ENCODE assay signal across 16 cellular contexts in the genomic region with DNA sequence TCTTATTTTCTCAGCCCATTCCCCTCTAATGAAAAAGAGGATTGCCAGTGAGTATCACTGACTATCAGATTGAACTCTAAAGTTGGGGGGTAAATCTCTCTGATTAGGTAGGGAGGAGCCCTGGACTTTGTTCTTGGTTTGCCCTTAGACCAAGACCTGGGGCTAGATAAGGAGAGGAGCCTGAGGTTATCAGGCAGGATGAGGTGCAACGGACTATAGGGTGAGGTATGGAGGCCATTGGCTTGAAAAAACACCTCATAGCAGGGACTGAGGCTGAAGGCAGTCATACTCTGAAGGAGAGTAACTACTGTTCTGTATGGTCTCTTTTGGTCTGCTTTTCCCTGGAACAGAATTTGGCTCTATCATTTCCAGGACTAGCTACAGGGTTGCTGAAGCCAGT. TPM values are rescaled to one million over a fixed set of nuclear protein-coding genes. Genes with fewer than 3 reads are reported as not detected.
DNase-seq lines count a peak whose midpoint lies in the region; ATAC-seq and TF ChIP-seq lines count a peak whose summit lies in the region.
"Had no signal": no experiment of that assay in that cellular context is flagged by ENCODE, and none has a peak within 500 bp of the region (broad histone marks: within the 10 kb centered on the region; RNA-seq: fewer than 3 reads in every experiment).

No MANE protein-coding gene starts in this region.

- H3K9me3 Mint-ChIP-seq in activated naive CD8-positive, alpha-beta T cell (ENCODE audit: low read depth), result no peaks in the 10 kb centered on the region
- no peaks in the 10 kb centered on the region for H3K9me3 Mint-ChIP-seq in activated naive CD8-positive, alpha-beta T cell treated with anti-CD3 and anti-CD28 coated beads, Interleukin-2, amount 50 U/mL, for 24 hours
- H3K9me3 Mint-ChIP-seq in T-cell (no peaks in the 10 kb centered on the region), immature natural killer cell (no peaks in the 10 kb centered on the region)
- no peaks in the 10 kb centered on the region for H3K9me3 Mint-ChIP-seq in activated T-cell treated with anti-CD3 and anti-CD28 coated beads, Interleukin-2, amount 50 U/mL, for 24 hours

- peaks cover 4% of the 10 kb centered on the region for H3K36me3 Mint-ChIP-seq in activated naive CD8-positive, alpha-beta T cell
- peaks cover 17% of the 10 kb centered on the region for H3K36me3 Mint-ChIP-seq in activated naive CD8-positive, alpha-beta T cell treated with anti-CD3 and anti-CD28 coated beads, Interleukin-2, amount 50 U/mL, for 24 hours (ENCODE audit: low read depth)
- H3K36me3 Mint-ChIP-seq in T-cell (peaks cover 3% of the 10 kb centered on the region), immature natural killer cell (no peaks in the 10 kb centered on the region)
- peaks cover 24% of the 10 kb centered on the region for H3K36me3 Mint-ChIP-seq in activated T-cell treated with anti-CD3 and anti-CD28 coated beads, Interleukin-2, amount 50 U/mL, for 24 hours (ENCODE audit: low read depth)

- H3K27me3 Mint-ChIP-seq in activated naive CD8-positive, alpha-beta T cell, result no peaks in the 10 kb centered on the region
- H3K27me3 Mint-ChIP-seq in activated naive CD8-positive, alpha-beta T cell treated with anti-CD3 and anti-CD28 coated beads, Interleukin-2, amount 50 U/mL, for 24 hours, result no peaks in the 10 kb centered on the region
- H3K27me3 Mint-ChIP-seq in T-cell (no peaks in the 10 kb centered on the region), immature natural killer cell (ENCODE audit: low read depth in 3 of 3) (peaks cover 1 to 6% (median 2%) of the 10 kb centered on the region in 3 donors)
- H3K27me3 Mint-ChIP-seq in activated T-cell treated with anti-CD3 and anti-CD28 coated beads, Interleukin-2, amount 50 U/mL, for 24 hours, result no peaks in the 10 kb centered on the region

- no peak overlapping the region for H3K27ac ChIP-seq in smooth muscle cell (ENCODE audit: low read depth)
- H3K27ac ChIP-seq: ascending aorta, heart right ventricle, suprapubic skin had no signal

- peaks cover 68% of the 10 kb centered on the region for H4K20me1 ChIP-seq in smooth muscle cell (ENCODE audit: low read depth)

- H3K79me2 ChIP-seq in smooth muscle cell (ENCODE audit: low read depth), result peaks cover 71% of the 10 kb centered on the region

- no peak for DNase-seq in activated naive CD8-positive, alpha-beta T cell treated with anti-CD3 and anti-CD28 coated beads, Interleukin-2, amount 50 U/mL, for 24 hours
- DNase-seq in T-cell (no peak), immature natural killer cell (no peak), smooth muscle cell (lab: John Stamatoyannopoulos, UW; ENCODE audit: unreplicated experiment) (no peak)
- DNase-seq in activated T-cell treated with anti-CD3 and anti-CD28 coated beads, Interleukin-2, amount 50 U/mL, for 24 hours, result no peak
- DNase-seq: ACHN; activated CD8-positive, alpha-beta memory T cell treated with anti-CD3 and anti-CD28 coated beads, Interleukin-2, amount 50 U/mL, for 48 hours; HCEC 1CT; heart right ventricle; MV-4-11; NCI-H1930 had no signal

- H3K27ac Mint-ChIP-seq in activated naive CD8-positive, alpha-beta T cell, result no peak overlapping the region
- no peak overlapping the region for H3K27ac Mint-ChIP-seq in activated naive CD8-positive, alpha-beta T cell treated with anti-CD3 and anti-CD28 coated beads, Interleukin-2, amount 50 U/mL, for 24 hours
- no peak overlapping the region for H3K27ac Mint-ChIP-seq in T-cell
- H3K27ac Mint-ChIP-seq in immature natural killer cell, result peak overlapping the region in 4 of 6 donors; percentile 15 to 46 (median 29)
- no peak overlapping the region for H3K27ac Mint-ChIP-seq in activated T-cell treated with anti-CD3 and anti-CD28 coated beads, Interleukin-2, amount 50 U/mL, for 24 hours

- H3K36me3 ChIP-seq in smooth muscle cell (ENCODE audit: low read depth), result no peaks in the 10 kb centered on the region
- H3K36me3 ChIP-seq: ascending aorta, heart right ventricle, suprapubic skin had no signal

- WGBS in smooth muscle cell (ENCODE audit: low lambda C conversion rate), result 83% methylated on average over 1 of the region's 1 CpG

- CTCF ChIA-PET in T-cell (lab: Charles Lee), result interaction anchor here in 1 of 2 donors (0.7 kb wide), 1 partner anchor 1068 kb away, joined by 4 read pairs; no protein-coding TSS in a partner anchor

- H2AFZ ChIP-seq in smooth muscle cell (ENCODE audit: low read depth), result no peak overlapping the region

- peak overlapping the region; percentile 27 for H3K4me3 Mint-ChIP-seq in activated naive CD8-positive, alpha-beta T cell
- H3K4me3 Mint-ChIP-seq in activated naive CD8-positive, alpha-beta T cell treated with anti-CD3 and anti-CD28 coated beads, Interleukin-2, amount 50 U/mL, for 24 hours, result no peak overlapping the region
- H3K4me3 Mint-ChIP-seq in T-cell (peak overlapping the region; percentile 1 to 90 (median 35)), immature natural killer cell (peak overlapping the region in 2 of 5 donors; percentile 5 to 19)
- H3K4me3 Mint-ChIP-seq in activated T-cell treated with anti-CD3 and anti-CD28 coated beads, Interleukin-2, amount 50 U/mL, for 24 hours, result no peak overlapping the region

- H3K27me3 ChIP-seq in smooth muscle cell (ENCODE audit: low read depth), result no peaks in the 10 kb centered on the region
- H3K27me3 ChIP-seq: ascending aorta, suprapubic skin had no signal

- H3K4me3 ChIP-seq in smooth muscle cell, result peak overlapping the region; percentile 5
- H3K4me3 ChIP-seq: heart right ventricle, suprapubic skin had no signal

- H3K4me1 Mint-ChIP-seq in activated naive CD8-positive, alpha-beta T cell (ENCODE audit: low read depth), result peaks cover 85% of the 10 kb centered on the region
- peaks cover 70% of the 10 kb centered on the region for H3K4me1 Mint-ChIP-seq in activated naive CD8-positive, alpha-beta T cell treated with anti-CD3 and anti-CD28 coated beads, Interleukin-2, amount 50 U/mL, for 24 hours
- H3K4me1 Mint-ChIP-seq in T-cell, result peaks cover 74 to 85% (median 82%) of the 10 kb centered on the region in 3 donors
- H3K4me1 Mint-ChIP-seq in immature natural killer cell, result peaks cover 58 to 82% of the 10 kb centered on the region in 2 donors
- peaks cover 80% of the 10 kb centered on the region for H3K4me1 Mint-ChIP-seq in activated T-cell treated with anti-CD3 and anti-CD28 coated beads, Interleukin-2, amount 50 U/mL, for 24 hours (ENCODE audit: low read depth)

- no peak for ATAC-seq in activated naive CD8-positive, alpha-beta T cell treated with anti-CD3 and anti-CD28 coated beads, Interleukin-2, amount 50 U/mL, for 24 hours
- ATAC-seq in T-cell (replicated peaks in 1 of 4) (no peak), HG02852 (IDR thresholded peaks at IDR 0.05; ENCODE audit: unreplicated experiment) (no peak), HG03457 (IDR thresholded peaks at IDR 0.05; ENCODE audit: unreplicated experiment) (no peak)
- ATAC-seq: heart right ventricle had no signal

- no peaks in the 10 kb centered on the region for H3K9me3 ChIP-seq in smooth muscle cell (replicated peaks; ENCODE audit: low read depth)
- H3K9me3 ChIP-seq: ascending aorta, heart right ventricle, suprapubic skin had no signal

- peak overlapping the region; percentile 97 for H3K4me2 ChIP-seq in smooth muscle cell

- no peak for TF ChIP-seq CTCF in smooth muscle cell (IDR thresholded peaks at IDR 0.05; ENCODE audit: borderline replicate concordance, insufficient read depth, poor library complexity, severe bottlenecking)

- peaks cover 4% of the 10 kb centered on the region for H3F3A ChIP-seq in smooth muscle cell (ENCODE audit: low read depth)

- no peak overlapping the region for H3K9ac ChIP-seq in smooth muscle cell (ENCODE audit: low read depth)

- H3K4me1 ChIP-seq in smooth muscle cell (ENCODE audit: low read depth), result peaks cover 10% of the 10 kb centered on the region

- POLR2A ChIA-PET in T-cell (lab: Charles Lee), result no interaction called here

RNA-seq across cellular contexts. Expression of a gene that starts 2.5 kb away (rescaled TPM):
- 10 to 100 TPM in 4 of 5 donors, 1 to 10 TPM in 1; 7.7 to 23.4 (median 19.8) TPM for total RNA-seq in T-cell
- 10 to 100 TPM; 10.1 to 18.8 (median 10.7) TPM for polyA plus RNA-seq in immature natural killer cell
- total RNA-seq in smooth muscle cell, result 22.7 and 27.3 TPM in 2 replicates
- 18.2 and 21.5 TPM in 2 replicates for polyA plus RNA-seq in smooth muscle cell

Comparison
In these comparisons a context has a peak if more than half of its experiments do, and no peak if none do; other contexts are left out.
1. H3K4me3 Mint-ChIP-seq: peak in activated naive CD8-positive, alpha-beta T cell (single experiment) and T-cell (3 of 3); none in activated naive CD8-positive, alpha-beta T cell treated with anti-CD3 and anti-CD28 coated beads, Interleukin-2, amount 50 U/mL, for 24 hours (single experiment) and activated T-cell treated with anti-CD3 and anti-CD28 coated beads, Interleukin-2, amount 50 U/mL, for 24 hours (single experiment).
2. H3K27ac Mint-ChIP-seq: peak in immature natural killer cell (4 of 6); none in activated naive CD8-positive, alpha-beta T cell (single experiment), activated naive CD8-positive, alpha-beta T cell treated with anti-CD3 and anti-CD28 coated beads, Interleukin-2, amount 50 U/mL, for 24 hours (single experiment), T-cell (0 of 2) and activated T-cell treated with anti-CD3 and anti-CD28 coated beads, Interleukin-2, amount 50 U/mL, for 24 hours (single experiment).